9 cellular contexts compared by ENCODE assay signal in genomic region chr3:141460097-141460704, GRCh38.
DNase-seq lines count a peak whose midpoint lies in the region; ATAC-seq lines count a peak whose summit lies in the region.
"Had no signal": no experiment of that assay in that cellular context is flagged by ENCODE, and none has a peak within 500 bp of the region (broad histone marks: within the 10 kb centered on the region; RNA-seq: fewer than 3 reads in every experiment).

No MANE protein-coding gene starts in this region.

- peak; percentile 93 for ATAC-seq in HG02981 (IDR thresholded peaks at IDR 0.05; ENCODE audit: unreplicated experiment)

- no peak overlapping the region for H3K4me3 ChIP-seq in skeletal muscle cell (ENCODE audit: low read depth, low read length)
- H3K4me3 ChIP-seq: BLaER1 treated with 17β-estradiol and CSF1 and Interleukin-3, amounts not matched to agents 10 nM and 100 nM had no signal

- DNase-seq in SIG-M5 treated with dmso at 0.1 percent for 504 hours (lab: John Stamatoyannopoulos, UW; ENCODE audit: unreplicated experiment): peak; percentile 86
- DNase-seq in SIG-M5 (lab: John Stamatoyannopoulos, UW): no peak
- peak; percentile 62 for DNase-seq in NCI-H2029 (lab: John Stamatoyannopoulos, UW)
- peak; percentile 63 for DNase-seq in T-helper 22 cell (ENCODE audit: low read depth)
- DNase-seq in amygdala (lab: John Stamatoyannopoulos, UW): peak in 54 of 56 donors; percentile 8 to 92 (median 70)
- DNase-seq in hepatic stellate cell (ENCODE audit: low spot score): peak; percentile 79
- DNase-seq in skeletal muscle cell (ENCODE audit: low read depth): peak; percentile 51
